In the genomic region with DNA sequence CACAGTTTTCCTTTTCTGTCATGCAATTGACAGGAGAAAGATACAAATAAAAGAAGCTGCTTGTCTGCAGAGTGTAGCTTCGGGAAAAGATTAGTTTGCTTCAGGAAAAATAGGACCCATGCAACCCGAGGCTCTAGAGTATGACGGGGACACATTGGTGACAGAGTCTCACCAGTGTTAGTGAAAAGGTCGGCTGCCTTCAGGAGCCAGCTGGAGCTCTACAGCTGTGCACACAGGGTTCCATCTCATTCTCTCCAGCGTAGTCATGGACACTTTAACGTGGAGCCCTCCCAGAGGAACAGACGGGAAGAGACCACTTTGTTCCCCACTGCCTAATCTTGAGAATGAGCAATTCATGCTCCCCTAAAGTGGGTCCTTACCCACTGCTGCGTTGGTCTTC, we compare ENCODE assay signal across 22 cellular contexts.
"Had no signal": no experiment of that assay in that cellular context is flagged by ENCODE, and none has a peak within 500 bp of the region (broad histone marks: within the 10 kb centered on the region; RNA-seq: fewer than 3 reads in every experiment).

No MANE protein-coding gene starts in this region.

- H3K4me3 Mint-ChIP-seq: activated CD4-positive, alpha-beta T cell treated with anti-CD3 and anti-CD28 coated beads, Interleukin-2, amount 10 ng/mL, durations not matched to agents 24 days and 14 days; activated CD8-positive, alpha-beta T cell treated with anti-CD3 and anti-CD28 coated beads for 36 hours; activated naive CD4-positive, alpha-beta T cell treated with anti-CD3 and anti-CD28 coated beads, Interleukin-2, amount 10 ng/mL, durations not matched to agents 7 days and 5 days; activated naive CD8-positive, alpha-beta T cell treated with anti-CD3 and anti-CD28 coated beads, Interleukin-2, amount 50 U/mL, for 24 hours; activated T-cell treated with anti-CD3 and anti-CD28 coated beads, Interleukin-2, amount 50 U/mL, for 24 hours; mesothelial cell of epicardium; natural killer cell treated with Interleukin-12 subunit alpha and Interleukin-12 subunit beta and Interleukin-15 and Interleukin-18, amount 100 ng/mL, for 72 hours had no signal

- H3K27me3 ChIP-seq: colonic mucosa, gastrocnemius medialis, heart left ventricle, left lung had no signal

- DNase-seq: activated CD4-positive, alpha-beta T cell treated with anti-CD3 and anti-CD28 coated beads, Interleukin-2, amount 10 ng/mL, durations not matched to agents 24 days and 14 days; activated CD8-positive, alpha-beta T cell treated with anti-CD3 and anti-CD28 coated beads for 36 hours; activated naive CD4-positive, alpha-beta T cell treated with anti-CD3 and anti-CD28 coated beads, Interleukin-2, amount 10 ng/mL, durations not matched to agents 7 days and 5 days; activated naive CD8-positive, alpha-beta T cell treated with anti-CD3 and anti-CD28 coated beads, Interleukin-2, amount 50 U/mL, for 24 hours; activated T-cell treated with anti-CD3 and anti-CD28 coated beads, Interleukin-2, amount 50 U/mL, for 24 hours; anterior cingulate cortex; caudate nucleus; colonic mucosa; gastrocnemius medialis; heart left ventricle; left lung; nucleus accumbens; posterior cingulate gyrus; retina; stimulated activated CD4-positive, alpha-beta T cell treated with anti-CD3 and anti-CD28 coated beads, Interleukin-12 subunit alpha, Interleukin-12 subunit beta, amount 100 ng/mL, for 4 hours; stimulated activated CD4-positive, alpha-beta T cell treated with anti-CD3 and anti-CD28 coated beads, Interleukin-1b, Interleukin-23, amount 100 ng/mL, for 48 hours; stimulated activated CD8-positive, alpha-beta memory T cell treated with anti-CD3 and anti-CD28 coated beads, Interleukin-4, amount 100 ng/mL, for 48 hours; stimulated activated naive CD4-positive, alpha-beta T cell; T1000 had no signal

- H3K4me3 ChIP-seq: colonic mucosa, gastrocnemius medialis, heart left ventricle, left lung had no signal

- H3K9me3 Mint-ChIP-seq: activated CD4-positive, alpha-beta T cell treated with anti-CD3 and anti-CD28 coated beads, Interleukin-2, amount 10 ng/mL, durations not matched to agents 24 days and 14 days; activated CD8-positive, alpha-beta T cell treated with anti-CD3 and anti-CD28 coated beads for 36 hours; activated naive CD4-positive, alpha-beta T cell treated with anti-CD3 and anti-CD28 coated beads, Interleukin-2, amount 10 ng/mL, durations not matched to agents 7 days and 5 days; activated naive CD8-positive, alpha-beta T cell treated with anti-CD3 and anti-CD28 coated beads, Interleukin-2, amount 50 U/mL, for 24 hours; activated T-cell treated with anti-CD3 and anti-CD28 coated beads, Interleukin-2, amount 50 U/mL, for 24 hours; brain; mesothelial cell of epicardium; natural killer cell treated with Interleukin-12 subunit alpha and Interleukin-12 subunit beta and Interleukin-15 and Interleukin-18, amount 100 ng/mL, for 72 hours had no signal

- H3K27me3 Mint-ChIP-seq: activated CD8-positive, alpha-beta T cell treated with anti-CD3 and anti-CD28 coated beads for 36 hours; activated naive CD4-positive, alpha-beta T cell treated with anti-CD3 and anti-CD28 coated beads, Interleukin-2, amount 10 ng/mL, durations not matched to agents 7 days and 5 days; activated naive CD8-positive, alpha-beta T cell treated with anti-CD3 and anti-CD28 coated beads, Interleukin-2, amount 50 U/mL, for 24 hours; activated T-cell treated with anti-CD3 and anti-CD28 coated beads, Interleukin-2, amount 50 U/mL, for 24 hours; brain had no signal

- H3K27ac Mint-ChIP-seq: activated CD4-positive, alpha-beta T cell treated with anti-CD3 and anti-CD28 coated beads, Interleukin-2, amount 10 ng/mL, durations not matched to agents 24 days and 14 days; activated CD8-positive, alpha-beta T cell treated with anti-CD3 and anti-CD28 coated beads for 36 hours; activated naive CD4-positive, alpha-beta T cell treated with anti-CD3 and anti-CD28 coated beads, Interleukin-2, amount 10 ng/mL, durations not matched to agents 7 days and 5 days; activated naive CD8-positive, alpha-beta T cell treated with anti-CD3 and anti-CD28 coated beads, Interleukin-2, amount 50 U/mL, for 24 hours; activated T-cell treated with anti-CD3 and anti-CD28 coated beads, Interleukin-2, amount 50 U/mL, for 24 hours; natural killer cell treated with Interleukin-12 subunit alpha and Interleukin-12 subunit beta and Interleukin-15 and Interleukin-18, amount 100 ng/mL, for 72 hours had no signal

- H3K27ac ChIP-seq: colonic mucosa, gastrocnemius medialis, heart left ventricle, left lung had no signal

- H3K36me3 ChIP-seq: colonic mucosa, gastrocnemius medialis, left lung had no signal

- H3K4me1 ChIP-seq: colonic mucosa, left lung had no signal

- ATAC-seq: activated CD8-positive, alpha-beta T cell treated with anti-CD3 and anti-CD28 coated beads for 36 hours; activated naive CD8-positive, alpha-beta T cell treated with anti-CD3 and anti-CD28 coated beads, Interleukin-2, amount 50 U/mL, for 24 hours; heart left ventricle; left lung; natural killer cell treated with Interleukin-12 subunit alpha and Interleukin-12 subunit beta and Interleukin-15 and Interleukin-18, amount 100 ng/mL, for 72 hours had no signal

- H3K36me3 Mint-ChIP-seq: activated naive CD4-positive, alpha-beta T cell treated with anti-CD3 and anti-CD28 coated beads, Interleukin-2, amount 10 ng/mL, durations not matched to agents 7 days and 5 days; brain; natural killer cell treated with Interleukin-12 subunit alpha and Interleukin-12 subunit beta and Interleukin-15 and Interleukin-18, amount 100 ng/mL, for 72 hours had no signal

- H3K9me3 ChIP-seq: colonic mucosa, gastrocnemius medialis, heart left ventricle, left lung had no signal
